Comparison of ENCODE assay signal across 9 cellular contexts in genomic region chr14:26595922-26596721, GRCh38. TPM values are rescaled to one million over a fixed set of nuclear protein-coding genes. Genes with fewer than 3 reads are reported as not detected.
A peak's percentile ranks its signal among the peaks of the same experiment; 100 is the strongest.
DNase-seq lines count a peak whose midpoint lies in the region; ATAC-seq and FAIRE-seq lines count a peak whose summit lies in the region.
"Had no signal": no experiment of that assay in that cellular context is flagged by ENCODE, and none has a peak within 500 bp of the region (broad histone marks: within the 10 kb centered on the region; RNA-seq: fewer than 3 reads in every experiment).

No MANE protein-coding gene starts in this region.

- peak; percentile 68 for FAIRE-seq in HTR-8/SVneo (lab: Jason Lieb, UNC)

- H3K9me3 ChIP-seq in SJCRH30 (replicated peaks): no peaks in the 10 kb centered on the region
- no peaks in the 10 kb centered on the region for H3K9me3 ChIP-seq in iPS-18a (ENCODE audit: control insufficient read depth, low read depth, low read length)

- H3K36me3 ChIP-seq in SJCRH30 (no peaks in the 10 kb centered on the region), iPS-18a (ENCODE audit: control insufficient read depth, low read depth, low read length) (no peaks in the 10 kb centered on the region)

- H3K4me3 ChIP-seq in SJCRH30 (peak overlapping the region; percentile 98), iPS-18a (ENCODE audit: low read length) (peak overlapping the region; percentile 85), skin epidermis (peak overlapping the region; percentile 34 to 55 (median 44))

- H3K27ac ChIP-seq in SJCRH30 (no peak overlapping the region), iPS-18a (ENCODE audit: low read length) (peak overlapping the region; percentile 67), skin epidermis (peak overlapping the region in 4 of 21 experiments; percentile 3 to 83 (median 76))

- H3K27me3 ChIP-seq in SJCRH30 (no peaks in the 10 kb centered on the region), iPS-18a (ENCODE audit: control insufficient read depth, insufficient read depth, low read length) (peaks cover 13% of the 10 kb centered on the region)

- DNase-seq in HTR-8/SVneo (ENCODE audit: insufficient read length, low spot score) (no peak), SJCRH30 (no peak), HuH-7 (ENCODE audit: low spot score) (no peak), DMS53 (lab: John Stamatoyannopoulos, UW) (no peak)
- DNase-seq: erythroblast had no signal

- H3K4me1 ChIP-seq in SJCRH30: peaks cover 8% of the 10 kb centered on the region; the same call in 1 of the 2 replicates
- H3K4me1 ChIP-seq in iPS-18a (ENCODE audit: control insufficient read depth, low read depth, low read length): peaks cover 10% of the 10 kb centered on the region

- ATAC-seq in GM19397 (IDR thresholded peaks at IDR 0.05; ENCODE audit: unreplicated experiment) (no peak), HG02642 (IDR thresholded peaks at IDR 0.05; ENCODE audit: poor library complexity, unreplicated experiment) (no peak)

- peak overlapping the region; percentile 82 for H3K9ac ChIP-seq in iPS-18a (ENCODE audit: low read length)

RNA-seq across cellular contexts. Expression of gene NOVA1, which starts 1.7 kb away (rescaled TPM):
- 5.5 and 6.7 TPM in 2 replicates for total RNA-seq in SJCRH30 (2014; rRNA removed; shearing (Covaris generic))

Comparison
In these comparisons a context has a peak if more than half of its experiments do, and no peak if none do; other contexts are left out.
1. H3K4me3 ChIP-seq: peak in every context shown above with its lines; median percentile 98 in SJCRH30; 85 in iPS-18a; 44 in skin epidermis.